In genomic region chr11:32137869-32138268, GRCh38 we compare ENCODE assay signal across 1 cellular context.
TF ChIP-seq lines count a peak whose summit lies in the region.

No MANE protein-coding gene starts in this region.

TF ChIP-seq in IMR-90, 13 proteins besides CTCF, POLR2A, EP300 and RAD21:
- no peak for TF ChIP-seq RCOR1 (IDR thresholded peaks at IDR 0.05; ENCODE audit: insufficient replicate concordance, low read length)
- no peak for TF ChIP-seq MAFK (IDR thresholded peaks at IDR 0.05; ENCODE audit: low read depth, low read length)
- TF ChIP-seq FOS (IDR thresholded peaks at IDR 0.05; ENCODE audit: low read depth, low read length): no peak
- no peak for TF ChIP-seq ELK1 (IDR thresholded peaks at IDR 0.05; ENCODE audit: borderline replicate concordance, low read depth, low read length)
- no peak for TF ChIP-seq BHLHE40 (IDR thresholded peaks at IDR 0.05; ENCODE audit: low read depth, low read length)
- TF ChIP-seq MXI1 (IDR thresholded peaks at IDR 0.05; ENCODE audit: borderline replicate concordance, low read depth, low read length): no peak
- TF ChIP-seq USF2 (IDR thresholded peaks at IDR 0.05; ENCODE audit: low read depth, low read length): no peak
- TF ChIP-seq MAZ (IDR thresholded peaks at IDR 0.05; ENCODE audit: borderline replicate concordance, low read depth, low read length): no peak
- no peak for TF ChIP-seq RFX5 (IDR thresholded peaks at IDR 0.05; ENCODE audit: low read depth, low read length)
- TF ChIP-seq SMC3 (IDR thresholded peaks at IDR 0.05; ENCODE audit: low read depth, low read length): no peak
- TF ChIP-seq CHD1 (IDR thresholded peaks at IDR 0.05; ENCODE audit: low read depth, low read length): no peak
- no peak for TF ChIP-seq NFE2L2 (IDR thresholded peaks at IDR 0.05; ENCODE audit: low read depth, low read length)
- TF ChIP-seq CEBPB (IDR thresholded peaks at IDR 0.05; ENCODE audit: low read depth, low read length): no peak
